In the genomic region with DNA sequence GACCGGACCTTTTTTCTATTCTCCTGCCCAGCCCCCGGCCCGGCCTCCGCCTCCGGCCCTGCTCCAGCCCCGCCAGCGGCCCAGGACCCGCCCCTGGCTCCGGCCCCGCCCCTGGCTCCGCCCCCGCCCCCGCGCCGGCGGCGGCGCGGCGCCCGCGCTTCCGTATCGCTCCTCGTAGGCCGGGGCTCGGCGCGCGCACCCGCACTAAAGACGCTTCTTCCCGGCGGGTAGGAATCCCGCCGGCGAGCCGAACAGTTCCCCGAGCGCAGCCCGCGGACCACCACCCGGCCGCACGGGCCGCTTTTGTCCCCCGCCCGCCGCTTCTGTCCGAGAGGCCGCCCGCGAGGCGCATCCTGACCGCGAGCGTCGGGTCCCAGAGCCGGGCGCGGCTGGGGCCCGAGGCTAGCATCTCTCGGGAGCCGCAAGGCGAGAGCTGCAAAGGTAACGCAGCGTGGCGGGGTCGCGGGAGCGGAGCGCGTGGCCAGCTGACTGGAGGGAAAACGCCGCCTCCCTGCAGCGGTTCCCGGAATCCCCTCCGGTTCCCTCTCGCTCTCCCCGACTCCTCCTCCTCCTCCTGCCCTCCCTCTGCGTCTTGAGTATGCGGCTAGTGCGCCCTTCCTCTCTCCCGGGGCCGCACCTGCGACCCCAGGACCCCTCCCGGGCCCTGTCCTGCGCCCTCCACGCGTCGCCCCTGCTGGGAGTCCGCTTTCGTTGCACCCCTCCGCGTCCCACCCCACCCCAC, we compare ENCODE assay signal across 8 cellular contexts.
DNase-seq lines count a peak whose midpoint lies in the region; ATAC-seq and TF ChIP-seq lines count a peak whose summit lies in the region.

Gene IFNAR2, plus strand, starts transcription at position 163 of the 742 bp plus-strand sequence. CDS start 11,985 bp downstream, outside the sequence.

- DNase-seq in NCI-H82 (lab: John Stamatoyannopoulos, UW) (peak; percentile 80), NCI-H82 treated with DMSO at 0.1 percent for 48 hours (lab: John Stamatoyannopoulos, UW; ENCODE audit: unreplicated experiment) (no peak), NCI-H2227 (lab: John Stamatoyannopoulos, UW; ENCODE audit: unreplicated experiment) (peak; percentile 83), choroid plexus epithelial cell (ENCODE audit: low read depth) (peak; percentile 53), kidney tubule cell (ENCODE audit: low spot score) (peak; percentile 81)
- peak; percentile 61 for DNase-seq in activated CD4-positive, alpha-beta T cell treated with anti-CD3 and anti-CD28 coated beads for 1 hour
- DNase-seq in stimulated activated CD4-positive, alpha-beta T cell treated with anti-CD3 and anti-CD28 coated beads, Interleukin-15, amount 100 ng/mL, for 24 hours, result peak; percentile 79

- peak within 1 kb of the TSS; percentile 88 for H3K4me3 ChIP-seq in choroid plexus epithelial cell (ENCODE audit: low read depth, low read length)

- ATAC-seq in HG03025 (IDR thresholded peaks at IDR 0.05; ENCODE audit: low FRiP score, unreplicated experiment), result peak; percentile 75

- no peak for TF ChIP-seq CTCF in choroid plexus epithelial cell (conservative IDR thresholded peaks at IDR 0.05; ENCODE audit: low read depth, low read length)
